In genomic region chr2:47043142-47043890, GRCh38 we compare ENCODE assay signal across 8 cellular contexts.
DNase-seq lines count a peak whose midpoint lies in the region; ATAC-seq and TF ChIP-seq lines count a peak whose summit lies in the region.

No MANE protein-coding gene starts in this region.

- H3K36me3 ChIP-seq in A673 (ENCODE audit: insufficient read depth, low read length, poor library complexity, severe bottlenecking) (no peaks in the 10 kb centered on the region), stomach smooth muscle (ENCODE audit: control insufficient read depth in 2 of 2, insufficient read depth in 2 of 2, low read length in 2 of 2) (peaks cover 18 to 29% of the 10 kb centered on the region in 2 donors)

- H3K4me3 ChIP-seq in A673 (ENCODE audit: low read depth, low read length, poor library complexity, severe bottlenecking) (no peak overlapping the region), astrocyte of the cerebellum (ENCODE audit: low read depth, low read length) (no peak overlapping the region), stomach smooth muscle (ENCODE audit: low read length in 2 of 2) (peak overlapping the region; percentile 39 to 44)

- H3K27ac Mint-ChIP-seq in natural killer cell treated with Interleukin-12 subunit alpha and Interleukin-12 subunit beta and Interleukin-15 and Interleukin-18, amount 100 ng/mL, for 72 hours, result peak overlapping the region in 1 of 2 donors; percentile 43

- H3K36me3 Mint-ChIP-seq in natural killer cell treated with Interleukin-12 subunit alpha and Interleukin-12 subunit beta and Interleukin-15 and Interleukin-18, amount 100 ng/mL, for 72 hours, result peaks cover 4% of the 10 kb centered on the region

- BruUV-seq in A673 (replicated peaks; lab: Mats Ljungman, UMichigan), result no TSS peak

- H3K27ac ChIP-seq in A673 (ENCODE audit: low read depth, low read length, poor library complexity, severe bottlenecking), result no peak overlapping the region
- H3K27ac ChIP-seq in stomach smooth muscle (ENCODE audit: low read length), result peak overlapping the region; percentile 88

- no peak for ATAC-seq in natural killer cell treated with Interleukin-12 subunit alpha and Interleukin-12 subunit beta and Interleukin-15 and Interleukin-18, amount 100 ng/mL, for 72 hours

- TF ChIP-seq CTCF in A673 (conservative IDR thresholded peaks at IDR 0.05; ENCODE audit: low read depth, low read length), result no peak
- no peak for TF ChIP-seq CTCF in astrocyte of the cerebellum (IDR thresholded peaks at IDR 0.05; ENCODE audit: low read depth, low read length, missing control alignments)

- DNase-seq in A673 (ENCODE audit: low spot score), result peak; percentile 50
- peak; percentile 96 for DNase-seq in HT-29 (ENCODE audit: low spot score)
- DNase-seq in astrocyte of the cerebellum (ENCODE audit: low read depth), result peak; percentile 86
- peak; percentile 70 for DNase-seq in iPS-NIHi7 (ENCODE audit: extremely low spot score)
- no peak for DNase-seq in NCI-H1417 treated with DMSO at 0.1 percent for 48 hours (lab: John Stamatoyannopoulos, UW)
- DNase-seq in natural killer cell treated with Interleukin-12 subunit alpha and Interleukin-12 subunit beta and Interleukin-15 and Interleukin-18, amount 100 ng/mL, for 72 hours (ENCODE audit: low spot score), result no peak
- no peak for DNase-seq in activated naive CD4-positive, alpha-beta T cell (lab: John Stamatoyannopoulos, UW)

- H3K27me3 Mint-ChIP-seq in natural killer cell treated with Interleukin-12 subunit alpha and Interleukin-12 subunit beta and Interleukin-15 and Interleukin-18, amount 100 ng/mL, for 72 hours, result no peaks in the 10 kb centered on the region

- H3K9ac ChIP-seq in stomach smooth muscle (ENCODE audit: low read length in 2 of 2), result peak overlapping the region; percentile 53 to 71

- H3K27me3 ChIP-seq in A673 (replicated peaks; ENCODE audit: insufficient read depth, low read depth, low read length, poor library complexity), result no peaks in the 10 kb centered on the region
- no peaks in the 10 kb centered on the region for H3K27me3 ChIP-seq in stomach smooth muscle (ENCODE audit: control insufficient read depth in 1 of 2, insufficient read depth in 2 of 2, low read length in 2 of 2)

- peaks cover 7 to 11% of the 10 kb centered on the region in 2 donors for H3K4me1 Mint-ChIP-seq in natural killer cell treated with Interleukin-12 subunit alpha and Interleukin-12 subunit beta and Interleukin-15 and Interleukin-18, amount 100 ng/mL, for 72 hours (ENCODE audit: low read depth in 2 of 2)

- POLR2A ChIA-PET in A673 (lab: Charles Lee; ENCODE audit: low non-redundant PET), result no interaction called here

- CTCF ChIA-PET in A673 (lab: Charles Lee), result interaction anchor here (0.6 kb wide), 1 partner anchor 121 kb away, joined by 4 read pairs; no protein-coding TSS in a partner anchor

- no peak overlapping the region for H3K4me3 Mint-ChIP-seq in natural killer cell treated with Interleukin-12 subunit alpha and Interleukin-12 subunit beta and Interleukin-15 and Interleukin-18, amount 100 ng/mL, for 72 hours

- in situ Hi-C loops in astrocyte of the cerebellum (cut with HindIII; ENCODE audit: low sequenced_read_pairs), result no loop called here

- intact Hi-C loops in A673 (cut with micrococcal nuclease; ENCODE audit: unreplicated experiment), result no loop called here

- H3K9me3 ChIP-seq in A673 (ENCODE audit: low read depth, low read length, poor library complexity, severe bottlenecking), result no peaks in the 10 kb centered on the region
- no peaks in the 10 kb centered on the region for H3K9me3 ChIP-seq in stomach smooth muscle (ENCODE audit: control insufficient read depth in 2 of 2, low read length in 2 of 2)

- no peaks in the 10 kb centered on the region for H3K9me3 Mint-ChIP-seq in natural killer cell treated with Interleukin-12 subunit alpha and Interleukin-12 subunit beta and Interleukin-15 and Interleukin-18, amount 100 ng/mL, for 72 hours

- H3K4me1 ChIP-seq in A673 (ENCODE audit: insufficient read depth, low read length, poor library complexity, severe bottlenecking) (peaks cover 10% of the 10 kb centered on the region), stomach smooth muscle (ENCODE audit: control insufficient read depth, insufficient read depth, low read length) (peaks cover 67% of the 10 kb centered on the region)

Comparison
In these comparisons a context has a peak if more than half of its experiments do, and no peak if none do; other contexts are left out.
1. DNase-seq: peak in A673 (single experiment), HT-29 (single experiment), astrocyte of the cerebellum (single experiment) and iPS-NIHi7 (single experiment); none in NCI-H1417 treated with DMSO at 0.1 percent for 48 hours (single experiment), natural killer cell treated with Interleukin-12 subunit alpha and Interleukin-12 subunit beta and Interleukin-15 and Interleukin-18, amount 100 ng/mL, for 72 hours (single experiment) and activated naive CD4-positive, alpha-beta T cell (0 of 4).
2. H3K4me3 ChIP-seq: peak in stomach smooth muscle (2 of 2); none in A673 (single experiment) and astrocyte of the cerebellum (single experiment).